ENCODE assay signal across 2 cellular contexts in the genomic region with DNA sequence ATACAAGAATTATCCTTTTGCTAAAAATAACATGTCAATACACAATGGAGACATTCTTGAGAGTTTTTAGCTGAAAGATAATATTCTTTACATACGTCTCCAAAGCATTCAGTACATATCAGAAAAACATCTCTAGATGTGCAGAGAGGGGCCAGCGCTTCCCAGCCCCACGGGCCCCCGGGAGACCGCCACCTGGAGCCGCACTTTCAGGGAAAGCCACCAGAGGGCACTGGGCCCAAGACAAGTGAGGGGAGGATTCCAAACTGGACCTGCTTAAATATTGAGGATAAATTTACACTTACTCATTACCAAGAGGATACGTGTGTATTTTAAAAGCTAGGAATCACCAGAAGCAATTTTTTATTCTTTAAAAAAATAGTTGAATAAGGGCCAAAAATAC.
TF ChIP-seq lines count a peak whose summit lies in the region.

No MANE protein-coding gene starts in this region.

TF ChIP-seq in GM23338, 12 proteins besides CTCF, POLR2A, EP300 and RAD21 (continued from another document):
- no peak for TF ChIP-seq REST (IDR thresholded peaks at IDR 0.05; ENCODE audit: unreplicated experiment)
- TF ChIP-seq JUNB (IDR thresholded peaks at IDR 0.05; ENCODE audit: unreplicated experiment), result no peak
- TF ChIP-seq, protein P1, sequence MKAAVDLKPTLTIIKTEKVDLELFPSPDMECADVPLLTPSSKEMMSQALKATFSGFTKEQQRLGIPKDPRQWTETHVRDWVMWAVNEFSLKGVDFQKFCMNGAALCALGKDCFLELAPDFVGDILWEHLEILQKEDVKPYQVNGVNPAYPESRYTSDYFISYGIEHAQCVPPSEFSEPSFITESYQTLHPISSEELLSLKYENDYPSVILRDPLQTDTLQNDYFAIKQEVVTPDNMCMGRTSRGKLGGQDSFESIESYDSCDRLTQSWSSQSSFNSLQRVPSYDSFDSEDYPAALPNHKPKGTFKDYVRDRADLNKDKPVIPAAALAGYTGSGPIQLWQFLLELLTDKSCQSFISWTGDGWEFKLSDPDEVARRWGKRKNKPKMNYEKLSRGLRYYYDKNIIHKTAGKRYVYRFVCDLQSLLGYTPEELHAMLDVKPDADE (IDR thresholded peaks at IDR 0.05), result no peak
- no peak for TF ChIP-seq ZNF331 (CRISPR knock-in tag; IDR thresholded peaks at IDR 0.05; ENCODE audit: low read depth)
- no peak for TF ChIP-seq STAT1 (IDR thresholded peaks at IDR 0.05; ENCODE audit: unreplicated experiment)
- no peak for TF ChIP-seq ZNF462 (CRISPR knock-in tag; IDR thresholded peaks at IDR 0.05)

TF ChIP-seq in HepG2, 621 proteins besides CTCF, POLR2A, EP300 and RAD21 (continued from another document):
- TF ChIP-seq ZNF547 (CRISPR knock-in tag; IDR thresholded peaks at IDR 0.05) (no peak), THAP7 (CRISPR knock-in tag; IDR thresholded peaks at IDR 0.05) (no peak), EED (CRISPR knock-in tag; IDR thresholded peaks at IDR 0.05) (no peak)
- TF ChIP-seq, protein P2, sequence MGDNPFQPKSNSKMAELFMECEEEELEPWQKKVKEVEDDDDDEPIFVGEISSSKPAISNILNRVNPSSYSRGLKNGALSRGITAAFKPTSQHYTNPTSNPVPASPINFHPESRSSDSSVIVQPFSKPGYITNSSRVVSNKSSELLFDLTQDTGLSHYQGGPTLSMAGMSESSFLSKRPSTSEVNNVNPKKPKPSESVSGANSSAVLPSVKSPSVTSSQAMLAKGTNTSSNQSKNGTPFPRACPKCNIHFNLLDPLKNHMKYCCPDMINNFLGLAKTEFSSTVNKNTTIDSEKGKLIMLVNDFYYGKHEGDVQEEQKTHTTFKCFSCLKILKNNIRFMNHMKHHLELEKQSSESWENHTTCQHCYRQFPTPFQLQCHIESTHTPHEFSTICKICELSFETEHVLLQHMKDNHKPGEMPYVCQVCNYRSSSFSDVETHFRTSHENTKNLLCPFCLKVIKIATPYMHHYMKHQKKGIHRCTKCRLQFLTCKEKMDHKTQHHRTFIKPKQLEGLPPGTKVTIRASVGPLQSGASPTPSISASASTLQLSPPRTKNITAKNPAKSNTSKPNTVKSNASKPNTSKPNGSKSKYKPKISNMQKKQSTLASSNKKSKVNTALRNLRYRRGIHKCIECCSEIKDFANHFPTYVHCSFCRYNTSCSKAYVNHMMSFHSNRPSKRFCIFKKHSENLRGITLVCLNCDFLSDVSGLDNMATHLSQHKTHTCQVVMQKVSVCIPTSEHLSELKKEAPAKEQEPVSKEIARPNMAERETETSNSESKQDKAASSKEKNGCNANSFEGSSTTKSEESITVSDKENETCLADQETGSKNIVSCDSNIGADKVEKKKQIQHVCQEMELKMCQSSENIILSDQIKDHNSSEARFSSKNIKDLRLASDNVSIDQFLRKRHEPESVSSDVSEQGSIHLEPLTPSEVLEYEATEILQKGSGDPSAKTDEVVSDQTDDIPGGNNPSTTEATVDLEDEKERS (CRISPR knock-in tag; IDR thresholded peaks at IDR 0.05), result no peak
